Comparison of ENCODE assay signal across 9 cellular contexts in genomic region chr22:44870021-44870420, GRCh38.
A peak's percentile ranks its signal among the peaks of the same experiment; 100 is the strongest.
DNase-seq lines count a peak whose midpoint lies in the region.
"Had no signal": no experiment of that assay in that cellular context is flagged by ENCODE, and none has a peak within 500 bp of the region (broad histone marks: within the 10 kb centered on the region; RNA-seq: fewer than 3 reads in every experiment).

No MANE protein-coding gene starts in this region.

- DNase-seq in HK-2 (ENCODE audit: unreplicated experiment) (peak; percentile 13), SHP77 (lab: John Stamatoyannopoulos, UW) (peak; percentile 76 to 80), iris pigment epithelial cell (ENCODE audit: low read depth) (peak; percentile 27), NOMO-1 treated with dmso at 0.1 percent for 144 hours (lab: John Stamatoyannopoulos, UW; ENCODE audit: unreplicated experiment) (no peak), NCI-H1092 (lab: John Stamatoyannopoulos, UW) (no peak), iPS-NIHi11 (ENCODE audit: low spot score) (no peak)
- DNase-seq in stimulated activated CD4-positive, alpha-beta T cell treated with anti-CD3 and anti-CD28 coated beads, Interleukin-4, amount 100 ng/mL, for 24 hours, result no peak
- DNase-seq: foreskin melanocyte had no signal

- peaks cover 0 to 18% (median 10%) of the 10 kb centered on the region in 10 experiments; a peak in 13 of 20 replicates for H3K4me1 ChIP-seq in BLaER1 treated with 17β-estradiol and CSF1 and Interleukin-3, amounts not matched to agents 10 nM and 100 nM

- H3K27me3 ChIP-seq in BLaER1 treated with 17β-estradiol and CSF1 and Interleukin-3, amounts not matched to agents 10 nM and 100 nM, result no peaks in the 10 kb centered on the region

- H3K36me3 ChIP-seq in BLaER1 treated with 17β-estradiol and CSF1 and Interleukin-3, amounts not matched to agents 10 nM and 100 nM, result peaks cover 0 to 6% (median 0%) of the 10 kb centered on the region in 11 experiments; a peak in 3 of 22 replicates

- no peak overlapping the region for H3K4me3 ChIP-seq in BLaER1 treated with 17β-estradiol and CSF1 and Interleukin-3, amounts not matched to agents 10 nM and 100 nM

- H3K9me3 ChIP-seq in BLaER1 treated with 17β-estradiol and CSF1 and Interleukin-3, amounts not matched to agents 10 nM and 100 nM (replicated peaks in 1 of 11), result peaks cover 11 to 18% (median 13%) of the 10 kb centered on the region in 11 experiments

- peak overlapping the region in 4 of 11 experiments; percentile 7 to 48 (median 40); a peak in 6 of 22 replicates for H3K27ac ChIP-seq in BLaER1 treated with 17β-estradiol and CSF1 and Interleukin-3, amounts not matched to agents 10 nM and 100 nM

- no peaks in the 10 kb centered on the region for H4K20me1 ChIP-seq in BLaER1 treated with 17β-estradiol and CSF1 and Interleukin-3, amounts not matched to agents 10 nM and 100 nM

- peak overlapping the region in 10 of 11 experiments; percentile 4 to 49 (median 34); a peak in 14 of 22 replicates for H3K4me2 ChIP-seq in BLaER1 treated with 17β-estradiol and CSF1 and Interleukin-3, amounts not matched to agents 10 nM and 100 nM

- H3K9ac ChIP-seq in BLaER1 treated with 17β-estradiol and CSF1 and Interleukin-3, amounts not matched to agents 10 nM and 100 nM, result 0 out of 22 replicates have a peak overlapping the region, but pooled peaks of 1 of the 11 experiments have one; percentile 2

Comparison
In these comparisons a context has a peak if more than half of its experiments do, and no peak if none do; other contexts are left out.
1. DNase-seq: peak in HK-2 (single experiment), SHP77 (2 of 2) and iris pigment epithelial cell (single experiment); none in NOMO-1 treated with dmso at 0.1 percent for 144 hours (single experiment), stimulated activated CD4-positive, alpha-beta T cell treated with anti-CD3 and anti-CD28 coated beads, Interleukin-4, amount 100 ng/mL, for 24 hours (single experiment), NCI-H1092 (single experiment) and iPS-NIHi11 (single experiment).